In the genomic region with DNA sequence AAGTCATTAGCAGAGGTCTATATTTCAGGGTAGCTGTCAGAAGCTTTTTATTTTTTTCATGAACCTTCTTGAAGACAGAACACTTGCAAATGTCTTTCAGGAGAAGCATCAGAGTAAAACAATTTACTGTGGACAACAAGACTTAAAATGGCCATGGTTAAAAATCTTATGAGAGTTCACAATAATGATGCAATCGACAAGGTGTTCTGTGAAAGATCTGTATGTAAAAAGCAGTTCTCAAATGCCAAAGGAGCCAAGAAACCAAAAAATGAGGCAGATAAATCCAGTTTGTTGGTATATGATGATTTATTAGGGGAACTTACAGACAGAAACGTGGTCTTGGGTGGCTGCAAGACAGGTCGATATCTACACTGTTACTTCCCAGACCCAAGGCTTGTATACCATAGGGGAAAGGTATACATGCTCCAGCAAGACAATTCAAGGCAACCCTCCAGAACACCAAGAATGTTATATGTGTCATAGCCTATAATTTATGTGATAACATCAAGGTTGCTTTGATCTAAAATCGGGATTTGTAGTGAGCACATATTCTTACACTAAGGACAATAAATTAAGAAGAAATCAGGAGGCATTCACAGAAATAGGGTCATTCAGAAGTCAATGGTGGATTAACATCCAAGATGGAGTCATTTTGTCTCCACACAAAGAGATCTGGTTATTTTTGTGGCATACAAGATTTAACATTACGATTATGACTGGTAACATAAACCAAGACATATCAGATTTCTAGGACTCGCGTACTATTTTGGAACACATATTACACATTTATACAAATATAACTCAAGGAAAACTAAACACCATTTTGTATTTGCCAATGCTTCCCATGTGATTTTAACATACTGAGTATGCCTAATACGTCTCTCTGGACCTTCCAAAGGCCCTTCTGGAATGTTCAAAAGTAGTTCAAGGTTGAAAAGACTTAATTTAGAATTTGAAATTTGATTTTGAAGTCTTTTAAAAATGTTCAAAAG, we compare ENCODE assay signal across 16 cellular contexts.
DNase-seq lines count a peak whose midpoint lies in the region; ATAC-seq and TF ChIP-seq lines count a peak whose summit lies in the region.
"Had no signal": no experiment of that assay in that cellular context is flagged by ENCODE, and none has a peak within 500 bp of the region (broad histone marks: within the 10 kb centered on the region; RNA-seq: fewer than 3 reads in every experiment).

No MANE protein-coding gene starts in this region.

- no peak overlapping the region for H2BK12ac ChIP-seq in trophoblast cell (ENCODE audit: low read length)

- no peaks in the 10 kb centered on the region for H3K27me3 ChIP-seq in PC-3 (ENCODE audit: low read length)
- H3K27me3 ChIP-seq in gastrocnemius medialis: no peaks in the 10 kb centered on the region
- H3K27me3 ChIP-seq in trophoblast cell (ENCODE audit: insufficient read depth, low read length): no peaks in the 10 kb centered on the region

- H3K4me1 ChIP-seq in PC-3 (ENCODE audit: insufficient read depth, low read length): peaks cover 8% of the 10 kb centered on the region; the same call in 1 of the 2 replicates
- peaks cover 14 to 23% of the 10 kb centered on the region in 2 donors for H3K4me1 ChIP-seq in gastrocnemius medialis
- no peaks in the 10 kb centered on the region for H3K4me1 ChIP-seq in trophoblast cell (ENCODE audit: control insufficient read depth in 1 of 2, insufficient read depth in 2 of 2, low read length in 2 of 2)
- H3K4me1 ChIP-seq: Caco-2 had no signal

- no peak for TF ChIP-seq POLR2A in gastrocnemius medialis (IDR thresholded peaks at IDR 0.05)

- H3K14ac ChIP-seq in trophoblast cell (ENCODE audit: low read length): no peak overlapping the region

- H3K9me2 ChIP-seq in PC-3 (replicated peaks; ENCODE audit: low read length): no peaks in the 10 kb centered on the region

- H4K91ac ChIP-seq in trophoblast cell (ENCODE audit: low read depth, low read length): no peak overlapping the region

- H2AK5ac ChIP-seq in trophoblast cell (ENCODE audit: low read length): no peak overlapping the region

- no peak overlapping the region for H3K18ac ChIP-seq in trophoblast cell (ENCODE audit: low read length)

- no peaks in the 10 kb centered on the region for H3K79me1 ChIP-seq in trophoblast cell (ENCODE audit: low read length)

- no peak overlapping the region for H3K23ac ChIP-seq in trophoblast cell (ENCODE audit: low read length)

- WGBS in trophoblast cell (ENCODE audit: extremely low coverage, insufficient coverage, insufficient read length): no CpG with 5 or more reads among the region's 8 CpGs

- POLR2A ChIA-PET in HEK293T (lab: Yijun Ruan, JAX): no interaction called here
- POLR2A ChIA-PET in PC-3 (lab: Charles Lee; ENCODE audit: unreplicated experiment): no interaction called here

- no peaks in the 10 kb centered on the region for H4K20me1 ChIP-seq in PC-3 (ENCODE audit: low read length)

- ATAC-seq in PC-3 (no peak), esophagus mucosa (peak; percentile 43), gastrocnemius medialis (peak; percentile 86 to 93)

- no peak overlapping the region for H4K12ac ChIP-seq in trophoblast cell (ENCODE audit: low read depth, low read length)

- no peak for DNase-seq in HEK293T (ENCODE audit: extremely low spot score)
- peak; percentile 2 for DNase-seq in PC-3
- no peak for DNase-seq in gastrocnemius medialis
- no peak for DNase-seq in trophoblast cell
- DNase-seq in DMS153 (lab: John Stamatoyannopoulos, UW): no peak
- DNase-seq in GM03348 (ENCODE audit: low spot score): no peak
- DNase-seq: Caco-2, DMS53, H7, NCI-H1436, NCI-H2029 treated with DMSO at 0.1 percent for 48 hours, NCI-H510A treated with DMSO at 0.1 percent for 48 hours, NCI-H82, SHP77 treated with DMSO at 0.1 percent for 48 hours had no signal

- H3K27ac ChIP-seq in PC-3 (ENCODE audit: low read length) (no peak overlapping the region), gastrocnemius medialis (peak overlapping the region; percentile 7 to 72 (median 48)), trophoblast cell (ENCODE audit: low read depth, low read length) (no peak overlapping the region)
- H3K27ac ChIP-seq: HL-60 had no signal

- no peaks in the 10 kb centered on the region for H3K79me2 ChIP-seq in PC-3 (ENCODE audit: low read length)
- H3K79me2 ChIP-seq in trophoblast cell (ENCODE audit: control insufficient read depth, insufficient read depth, low read length, poor library complexity): no peaks in the 10 kb centered on the region

- in situ Hi-C loops in gastrocnemius medialis (cut with MboI; ENCODE audit: low sequenced_read_pairs in 4 of 4): loop anchor here in 1 of 4 donors (10.0 kb wide), 1 partner anchor 47 kb away; no protein-coding TSS in a partner anchor

- no peaks in the 10 kb centered on the region for H3F3A ChIP-seq in PC-3 (ENCODE audit: low read length, unreplicated experiment)

- no peak overlapping the region for H3K4me2 ChIP-seq in PC-3 (ENCODE audit: low read length)
- H3K4me2 ChIP-seq in trophoblast cell (ENCODE audit: low read length): no peak overlapping the region

- H3K4me3 ChIP-seq in PC-3 (ENCODE audit: low read length) (no peak overlapping the region), gastrocnemius medialis (no peak overlapping the region), trophoblast cell (ENCODE audit: low read depth, low read length) (no peak overlapping the region)

- BruUV-seq in PC-3 (replicated peaks; lab: Mats Ljungman, UMichigan): no TSS peak

- intact Hi-C loops in PC-3 (cut with micrococcal nuclease) (no loop called here), gastrocnemius medialis (cut with DNase I; ENCODE audit: low total_unique reads) (loop anchor here (5.0 kb wide), 1 partner anchor 104 kb away; no protein-coding TSS in a partner anchor)

- no peak overlapping the region for H3K4ac ChIP-seq in trophoblast cell (ENCODE audit: low read depth, low read length)

- CTCF ChIA-PET in HEK293T (lab: Yijun Ruan, JAX): interaction anchor here (0.5 to 1.3 kb wide), 3 partner anchors 12 to 150 kb away, joined by 3 read pairs; no protein-coding TSS in a partner anchor
- CTCF ChIA-PET in PC-3 (lab: Charles Lee): no interaction called here

- no peak overlapping the region for H4K8ac ChIP-seq in trophoblast cell (ENCODE audit: low read depth, low read length)

- H3K9ac ChIP-seq in PC-3 (ENCODE audit: low read length): no peak overlapping the region
- no peak overlapping the region for H3K9ac ChIP-seq in trophoblast cell (ENCODE audit: low read length)

- H2BK120ac ChIP-seq in trophoblast cell (ENCODE audit: insufficient read depth, low read length, poor library complexity): no peak overlapping the region

- no peak for TF ChIP-seq CTCF in PC-3 (conservative IDR thresholded peaks at IDR 0.05; ENCODE audit: low read depth, low read length)
- TF ChIP-seq CTCF in gastrocnemius medialis (IDR thresholded peaks at IDR 0.05 in 4 of 5, conservative IDR thresholded peaks at IDR 0.05 in 1 of 5): no peak

- H2AFZ ChIP-seq in PC-3 (ENCODE audit: low read length): no peak overlapping the region
- H2AFZ ChIP-seq in trophoblast cell (ENCODE audit: insufficient read depth, low read length, poor library complexity): no peak overlapping the region

- H3K9me3 ChIP-seq in PC-3 (ENCODE audit: low read length): no peaks in the 10 kb centered on the region
- no peaks in the 10 kb centered on the region for H3K9me3 ChIP-seq in gastrocnemius medialis
- H3K9me3 ChIP-seq in trophoblast cell (ENCODE audit: insufficient read depth, low read depth, low read length): peaks cover 2% of the 10 kb centered on the region
- H3K9me3 ChIP-seq: Caco-2 had no signal

- no peak overlapping the region for H2BK5ac ChIP-seq in trophoblast cell (ENCODE audit: low read depth, low read length, poor library complexity)

- H3K36me3 ChIP-seq in PC-3 (ENCODE audit: low read depth, low read length) (peaks cover 8% of the 10 kb centered on the region; the same call in 1 of the 2 replicates), gastrocnemius medialis (no peaks in the 10 kb centered on the region), trophoblast cell (ENCODE audit: control insufficient read depth in 1 of 2, insufficient read depth in 2 of 2, low read length in 2 of 2) (no peaks in the 10 kb centered on the region)

TF ChIP-seq in HEK293T, 16 proteins besides CTCF, POLR2A, EP300 and RAD21:
- TF ChIP-seq, protein P1, sequence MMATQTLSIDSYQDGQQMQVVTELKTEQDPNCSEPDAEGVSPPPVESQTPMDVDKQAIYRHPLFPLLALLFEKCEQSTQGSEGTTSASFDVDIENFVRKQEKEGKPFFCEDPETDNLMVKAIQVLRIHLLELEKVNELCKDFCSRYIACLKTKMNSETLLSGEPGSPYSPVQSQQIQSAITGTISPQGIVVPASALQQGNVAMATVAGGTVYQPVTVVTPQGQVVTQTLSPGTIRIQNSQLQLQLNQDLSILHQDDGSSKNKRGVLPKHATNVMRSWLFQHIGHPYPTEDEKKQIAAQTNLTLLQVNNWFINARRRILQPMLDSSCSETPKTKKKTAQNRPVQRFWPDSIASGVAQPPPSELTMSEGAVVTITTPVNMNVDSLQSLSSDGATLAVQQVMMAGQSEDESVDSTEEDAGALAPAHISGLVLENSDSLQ (IDR thresholded peaks at IDR 0.05): peak; percentile 50
- TF ChIP-seq ELF4 (IDR thresholded peaks at IDR 0.05): no peak

Comparison
In these comparisons a context has a peak if more than half of its experiments do, and no peak if none do; other contexts are left out.
1. H3K27ac ChIP-seq: peak in gastrocnemius medialis (4 of 4); none in PC-3 (single experiment) and trophoblast cell (single experiment).